ENCODE assay signal across 20 cellular contexts in genomic region chr2:203629699-203630098, GRCh38.
DNase-seq lines count a peak whose midpoint lies in the region; ATAC-seq and TF ChIP-seq lines count a peak whose summit lies in the region.
"Had no signal": no experiment of that assay in that cellular context is flagged by ENCODE, and none has a peak within 500 bp of the region (broad histone marks: within the 10 kb centered on the region; RNA-seq: fewer than 3 reads in every experiment).

No MANE protein-coding gene starts in this region.

- no peaks in the 10 kb centered on the region for H3K36me3 Mint-ChIP-seq in neural progenitor cell
- H3K36me3 Mint-ChIP-seq: CD8-positive, alpha-beta T cell; IgD-negative memory B cell had no signal

- H3K4me1 ChIP-seq in DND-41 (ENCODE audit: insufficient read depth, low read length) (peaks cover under 1% of the 10 kb centered on the region), Karpas-422 (ENCODE audit: low read length) (no peaks in the 10 kb centered on the region), neural progenitor cell (no peaks in the 10 kb centered on the region)

- no peak overlapping the region for H3K4me3 ChIP-seq in DND-41 (ENCODE audit: low read depth in 1 of 2, low read length in 2 of 2)
- H3K4me3 ChIP-seq in Karpas-422 (ENCODE audit: low read length) = no peak overlapping the region
- no peak overlapping the region for H3K4me3 ChIP-seq in epithelial cell of esophagus (ENCODE audit: low read length)
- no peak overlapping the region for H3K4me3 ChIP-seq in neural progenitor cell
- H3K4me3 ChIP-seq: BLaER1 had no signal

- H2AFZ ChIP-seq in DND-41 (ENCODE audit: low read depth, low read length) (peak overlapping the region; percentile 17; the same call in 1 of the 2 replicates), Karpas-422 (ENCODE audit: low read length) (no peak overlapping the region), neural progenitor cell (replicated peaks) (peak overlapping the region; percentile 58)

- no peaks in the 10 kb centered on the region for H3K4me1 Mint-ChIP-seq in neural progenitor cell
- H3K4me1 Mint-ChIP-seq: IgD-negative memory B cell had no signal

- no peak overlapping the region for H3K9ac ChIP-seq in DND-41 (ENCODE audit: low read depth, low read length)
- H3K9ac ChIP-seq in Karpas-422 (ENCODE audit: low read length) = no peak overlapping the region
- no peak overlapping the region for H3K9ac ChIP-seq in neural progenitor cell
- H3K9ac ChIP-seq: BLaER1 had no signal

- DNase-seq in DND-41 (no peak), Karpas-422 (peak; percentile 9), epithelial cell of esophagus (ENCODE audit: low read depth) (peak; percentile 8), neural progenitor cell (ENCODE audit: low spot score) (no peak), islet precursor cell (no peak), G401 (ENCODE audit: low spot score) (no peak)
- no peak for DNase-seq in activated CD4-positive, CD25-positive, alpha-beta regulatory T cell (lab: John Stamatoyannopoulos, UW)
- no peak for DNase-seq in stimulated activated CD4-positive, alpha-beta T cell treated with anti-CD3 and anti-CD28 coated beads, Interleukin-2, amount 100 ng/mL, for 48 hours
- DNase-seq: 8988T; CD8-positive, alpha-beta T cell; COR-L47; DMS 273 treated with DMSO at 0.1 percent for 48 hours; DMS53; GDM1; GOT3; H7; HFFc6 had no signal

- no peaks in the 10 kb centered on the region for H3K9me3 ChIP-seq in DND-41 (ENCODE audit: insufficient read depth, low read length, severe bottlenecking)
- no peaks in the 10 kb centered on the region for H3K9me3 ChIP-seq in Karpas-422 (ENCODE audit: low read length)
- H3K9me3 ChIP-seq in neural progenitor cell (ENCODE audit: low read depth) = no peaks in the 10 kb centered on the region
- H3K9me3 ChIP-seq: BLaER1 had no signal

- H3K36me3 ChIP-seq in DND-41 (ENCODE audit: insufficient read depth, low read length) (no peaks in the 10 kb centered on the region), Karpas-422 (ENCODE audit: insufficient read depth, low read length) (no peaks in the 10 kb centered on the region), neural progenitor cell (no peaks in the 10 kb centered on the region)
- H3K36me3 ChIP-seq: BLaER1 had no signal

- H4K20me1 ChIP-seq in DND-41 (ENCODE audit: insufficient read depth, low read length) = no peaks in the 10 kb centered on the region
- no peaks in the 10 kb centered on the region for H4K20me1 ChIP-seq in Karpas-422 (ENCODE audit: insufficient read depth, low read depth, low read length)
- H4K20me1 ChIP-seq in neural progenitor cell (ENCODE audit: low read depth) = no peaks in the 10 kb centered on the region
- H4K20me1 ChIP-seq: BLaER1 had no signal

- in situ Hi-C loops in G401 (cut with HindIII; ENCODE audit: low sequenced_read_pairs) = no loop called here

- no peaks in the 10 kb centered on the region for H3K9me3 Mint-ChIP-seq in neural progenitor cell
- H3K9me3 Mint-ChIP-seq: CD8-positive, alpha-beta T cell; HFFc6; IgD-negative memory B cell had no signal

- no peak for ATAC-seq in DND-41 (ENCODE audit: insufficient read depth, low read depth)
- ATAC-seq: CD8-positive, alpha-beta T cell; HCT116 had no signal

- no peaks in the 10 kb centered on the region for H3F3A ChIP-seq in neural progenitor cell (ENCODE audit: low read depth)

- TF ChIP-seq CTCF in DND-41 (IDR thresholded peaks at IDR 0.05; ENCODE audit: borderline replicate concordance, extremely low read depth, low read length, poor library complexity, severe bottlenecking) (no peak), epithelial cell of esophagus (IDR thresholded peaks at IDR 0.05; ENCODE audit: insufficient read depth, low read depth, low read length, missing control alignments) (no peak), neural progenitor cell (IDR thresholded peaks at IDR 0.05) (no peak)

- no peaks in the 10 kb centered on the region for H3K27me3 ChIP-seq in DND-41 (ENCODE audit: insufficient read depth, low read length, poor library complexity)
- H3K27me3 ChIP-seq in Karpas-422 (ENCODE audit: low read length) = no peaks in the 10 kb centered on the region
- H3K27me3 ChIP-seq in neural progenitor cell = no peaks in the 10 kb centered on the region
- H3K27me3 ChIP-seq: BLaER1 had no signal

- H3K27ac Mint-ChIP-seq in neural progenitor cell = no peak overlapping the region
- H3K27ac Mint-ChIP-seq: CD8-positive, alpha-beta T cell; HFFc6; IgD-negative memory B cell had no signal

- H3K27ac ChIP-seq in DND-41 (ENCODE audit: low read length) = no peak overlapping the region
- no peak overlapping the region for H3K27ac ChIP-seq in Karpas-422 (ENCODE audit: low read length)
- H3K27ac ChIP-seq in neural progenitor cell = no peak overlapping the region
- H3K27ac ChIP-seq: BLaER1 had no signal

- H3K4me2 ChIP-seq in DND-41 (ENCODE audit: insufficient read depth, low read length) (no peak overlapping the region), Karpas-422 (ENCODE audit: low read depth, low read length, poor library complexity, severe bottlenecking) (no peak overlapping the region), neural progenitor cell (no peak overlapping the region)
- H3K4me2 ChIP-seq: BLaER1 had no signal

- no peak overlapping the region for H3K4me3 Mint-ChIP-seq in neural progenitor cell
- H3K4me3 Mint-ChIP-seq: CD8-positive, alpha-beta T cell; HFFc6; IgD-negative memory B cell had no signal

- H3K27me3 Mint-ChIP-seq in neural progenitor cell (ENCODE audit: insufficient read depth, low read depth) = no peaks in the 10 kb centered on the region
- H3K27me3 Mint-ChIP-seq: IgD-negative memory B cell had no signal

- no peaks in the 10 kb centered on the region for H3K79me2 ChIP-seq in DND-41 (ENCODE audit: insufficient read depth, low read length)
- H3K79me2 ChIP-seq in Karpas-422 (ENCODE audit: low read length) = no peaks in the 10 kb centered on the region
- H3K79me2 ChIP-seq in neural progenitor cell (ENCODE audit: low read depth) = no peaks in the 10 kb centered on the region

- H3K9me2 ChIP-seq in Karpas-422 (replicated peaks; ENCODE audit: insufficient read depth, low read length) = no peaks in the 10 kb centered on the region

Comparison
In these comparisons a context has a peak if more than half of its experiments do, and no peak if none do; other contexts are left out.
1. DNase-seq: peak in Karpas-422 (single experiment) and epithelial cell of esophagus (single experiment); none in DND-41 (single experiment), neural progenitor cell (single experiment), islet precursor cell (single experiment), activated CD4-positive, CD25-positive, alpha-beta regulatory T cell (0 of 4), G401 (single experiment) and stimulated activated CD4-positive, alpha-beta T cell treated with anti-CD3 and anti-CD28 coated beads, Interleukin-2, amount 100 ng/mL, for 48 hours (0 of 2).